ENCODE assay signal across 19 cellular contexts in genomic region chr3:32335365-32336122, GRCh38. TPM values are rescaled to one million over a fixed set of nuclear protein-coding genes. Genes with fewer than 3 reads are reported as not detected.
DNase-seq lines count a peak whose midpoint lies in the region.
"Had no signal": no experiment of that assay in that cellular context is flagged by ENCODE, and none has a peak within 500 bp of the region (broad histone marks: within the 10 kb centered on the region; RNA-seq: fewer than 3 reads in every experiment).

No MANE protein-coding gene starts in this region.

- H3K4me3 ChIP-seq in BLaER1 (no peak overlapping the region), mesenchymal stem cell (ENCODE audit: insufficient read depth in 1 of 2, low read depth in 1 of 2, low read length in 2 of 2) (no peak overlapping the region)
- H3K4me3 ChIP-seq in BLaER1 treated with 17β-estradiol and CSF1 and Interleukin-3, amounts not matched to agents 10 nM and 100 nM = no peak overlapping the region
- H3K4me3 ChIP-seq: lung had no signal

- H3K27ac Mint-ChIP-seq in activated T-helper 1 cell treated with anti-CD3 and anti-CD28 coated beads, Interleukin-12 subunit alpha, Interleukin-12 subunit beta, Interleukin-2, Interleukin-4 antibody, amounts not matched to agents 30 ng/mL and 10 ng/mL and 1 ng/mL, durations not matched to agents 14 hours and 24 hours and 36 hours = peak overlapping the region; percentile 36
- H3K27ac Mint-ChIP-seq: activated B cell treated with CpG ODN at 0.5 μM for 24 hours had no signal

- H3K27ac ChIP-seq in BLaER1 = no peak overlapping the region
- no peak overlapping the region for H3K27ac ChIP-seq in BLaER1 treated with 17β-estradiol and CSF1 and Interleukin-3, amounts not matched to agents 10 nM and 100 nM
- no peak overlapping the region for H3K27ac ChIP-seq in mesenchymal stem cell (ENCODE audit: low read length, poor library complexity, severe bottlenecking)

- H3K36me3 Mint-ChIP-seq in activated T-helper 1 cell treated with anti-CD3 and anti-CD28 coated beads, Interleukin-12 subunit alpha, Interleukin-12 subunit beta, Interleukin-2, Interleukin-4 antibody, amounts not matched to agents 30 ng/mL and 10 ng/mL and 1 ng/mL, durations not matched to agents 14 hours and 24 hours and 36 hours (ENCODE audit: low read depth) = no peaks in the 10 kb centered on the region
- H3K36me3 Mint-ChIP-seq: naive B cell had no signal

- H4K8ac ChIP-seq in mesenchymal stem cell (ENCODE audit: low read length) = no peak overlapping the region

- no peak overlapping the region for H3K14ac ChIP-seq in mesenchymal stem cell (ENCODE audit: low read length in 2 of 2)

- H2AK5ac ChIP-seq in mesenchymal stem cell (ENCODE audit: low read length, severe bottlenecking) = no peak overlapping the region

- H2BK12ac ChIP-seq in mesenchymal stem cell (ENCODE audit: low read length in 2 of 2) = peak overlapping the region in 1 of 2 experiments; percentile 13

- peak overlapping the region in 1 of 2 experiments; percentile 18 for H3K18ac ChIP-seq in mesenchymal stem cell (ENCODE audit: low read depth in 1 of 2, low read length in 2 of 2)

- H3K27me3 Mint-ChIP-seq in activated T-helper 1 cell treated with anti-CD3 and anti-CD28 coated beads, Interleukin-12 subunit alpha, Interleukin-12 subunit beta, Interleukin-2, Interleukin-4 antibody, amounts not matched to agents 30 ng/mL and 10 ng/mL and 1 ng/mL, durations not matched to agents 14 hours and 24 hours and 36 hours (ENCODE audit: insufficient read depth) = no peaks in the 10 kb centered on the region
- H3K27me3 Mint-ChIP-seq: activated B cell treated with CpG ODN at 0.5 μM for 24 hours had no signal

- H2BK5ac ChIP-seq in mesenchymal stem cell (ENCODE audit: low read depth, low read length, poor library complexity, severe bottlenecking) = no peak overlapping the region

- H2BK15ac ChIP-seq in mesenchymal stem cell (ENCODE audit: low read depth, poor library complexity, severe bottlenecking) = no peak overlapping the region

- no peak overlapping the region for H3K4ac ChIP-seq in mesenchymal stem cell (ENCODE audit: low read depth in 1 of 2, low read length in 2 of 2)

- no peak for DNase-seq in activated T-helper 1 cell treated with anti-CD3 and anti-CD28 coated beads, Interleukin-12 subunit alpha, Interleukin-12 subunit beta, Interleukin-2, Interleukin-4 antibody, amounts not matched to agents 30 ng/mL and 10 ng/mL and 1 ng/mL, durations not matched to agents 14 hours and 24 hours and 36 hours (ENCODE audit: low spot score)
- DNase-seq in mesenchymal stem cell (peak; percentile 11), GM19238 (ENCODE audit: insufficient read length, low spot score) (no peak), RKO (ENCODE audit: low spot score) (no peak), NCI-H187 treated with DMSO at 0.1 percent for 48 hours (lab: John Stamatoyannopoulos, UW) (no peak), HPDE6-E6E7 (ENCODE audit: extremely low spot score) (no peak)
- DNase-seq: activated B cell treated with CpG ODN at 0.5 μM for 24 hours; aorta; cerebellar nuclear complex; DMS153; effector CD8-positive, alpha-beta T cell; glutamatergic neuron; naive B cell; NCI-H1105 treated with DMSO at 0.1 percent for 48 hours; NCI-H748 treated with DMSO at 0.1 percent for 48 hours; SIG-M5 had no signal

- H3K36me3 ChIP-seq in BLaER1 = peaks cover 7% of the 10 kb centered on the region
- H3K36me3 ChIP-seq in BLaER1 treated with 17β-estradiol and CSF1 and Interleukin-3, amounts not matched to agents 10 nM and 100 nM = peaks cover 0 to 8% (median 0%) of the 10 kb centered on the region in 11 experiments; a peak in 3 of 22 replicates
- H3K36me3 ChIP-seq in mesenchymal stem cell (ENCODE audit: control insufficient read depth in 1 of 2, insufficient read depth in 2 of 2, low read depth in 1 of 2, low read length in 2 of 2) = no peaks in the 10 kb centered on the region

- peaks cover 4% of the 10 kb centered on the region for H3K79me1 ChIP-seq in mesenchymal stem cell (replicated peaks; ENCODE audit: low read length, poor library complexity, severe bottlenecking)

- no peaks in the 10 kb centered on the region for H3K27me3 ChIP-seq in BLaER1
- no peaks in the 10 kb centered on the region for H3K27me3 ChIP-seq in BLaER1 treated with 17β-estradiol and CSF1 and Interleukin-3, amounts not matched to agents 10 nM and 100 nM
- H3K27me3 ChIP-seq in mesenchymal stem cell (ENCODE audit: control insufficient read depth in 1 of 2, insufficient read depth in 1 of 2, low read length in 2 of 2) = peaks cover 0 to 20% of the 10 kb centered on the region in 2 experiments

- intact Hi-C loops in activated T-helper 1 cell treated with anti-CD3 and anti-CD28 coated beads, Interleukin-12 subunit alpha, Interleukin-12 subunit beta, Interleukin-2, Interleukin-4 antibody, amounts not matched to agents 30 ng/mL and 10 ng/mL and 1 ng/mL, durations not matched to agents 14 hours and 24 hours and 36 hours (cut with micrococcal nuclease) = loop anchor here (2.0 kb wide), 1 partner anchor 317 kb away; no protein-coding TSS in a partner anchor

- H3K4me2 ChIP-seq in BLaER1 = peak overlapping the region; percentile 26; the same call in 1 of the 2 replicates
- peak overlapping the region in 9 of 11 experiments; percentile 6 to 40 (median 10); a peak in 6 of 22 replicates for H3K4me2 ChIP-seq in BLaER1 treated with 17β-estradiol and CSF1 and Interleukin-3, amounts not matched to agents 10 nM and 100 nM
- no peak overlapping the region for H3K4me2 ChIP-seq in mesenchymal stem cell (ENCODE audit: low read length, poor library complexity, severe bottlenecking)

- H3K4me3 Mint-ChIP-seq in activated T-helper 1 cell treated with anti-CD3 and anti-CD28 coated beads, Interleukin-12 subunit alpha, Interleukin-12 subunit beta, Interleukin-2, Interleukin-4 antibody, amounts not matched to agents 30 ng/mL and 10 ng/mL and 1 ng/mL, durations not matched to agents 14 hours and 24 hours and 36 hours = peak overlapping the region; percentile 29
- H3K4me3 Mint-ChIP-seq: activated B cell treated with CpG ODN at 0.5 μM for 24 hours, naive B cell had no signal

- no peak overlapping the region for H2AFZ ChIP-seq in mesenchymal stem cell (ENCODE audit: low read depth, low read length)

- H3K23ac ChIP-seq in mesenchymal stem cell (ENCODE audit: low read length in 2 of 2) = no peak overlapping the region

- H3K4me1 Mint-ChIP-seq in activated T-helper 1 cell treated with anti-CD3 and anti-CD28 coated beads, Interleukin-12 subunit alpha, Interleukin-12 subunit beta, Interleukin-2, Interleukin-4 antibody, amounts not matched to agents 30 ng/mL and 10 ng/mL and 1 ng/mL, durations not matched to agents 14 hours and 24 hours and 36 hours (ENCODE audit: low read depth) = peaks cover 55% of the 10 kb centered on the region
- H3K4me1 Mint-ChIP-seq: activated B cell treated with CpG ODN at 0.5 μM for 24 hours, naive B cell had no signal

- no peaks in the 10 kb centered on the region for H3K9me3 Mint-ChIP-seq in activated T-helper 1 cell treated with anti-CD3 and anti-CD28 coated beads, Interleukin-12 subunit alpha, Interleukin-12 subunit beta, Interleukin-2, Interleukin-4 antibody, amounts not matched to agents 30 ng/mL and 10 ng/mL and 1 ng/mL, durations not matched to agents 14 hours and 24 hours and 36 hours
- H3K9me3 Mint-ChIP-seq: activated B cell treated with CpG ODN at 0.5 μM for 24 hours, naive B cell had no signal

- no peaks in the 10 kb centered on the region for H3K9me3 ChIP-seq in BLaER1
- H3K9me3 ChIP-seq in BLaER1 treated with 17β-estradiol and CSF1 and Interleukin-3, amounts not matched to agents 10 nM and 100 nM (replicated peaks in 1 of 11) = peaks cover 0 to 1% (median 0%) of the 10 kb centered on the region in 11 experiments; a peak in 1 of 22 replicates
- no peaks in the 10 kb centered on the region for H3K9me3 ChIP-seq in mesenchymal stem cell (ENCODE audit: control insufficient read depth, low read length)

- no peak overlapping the region for H3K9ac ChIP-seq in BLaER1
- H3K9ac ChIP-seq in BLaER1 treated with 17β-estradiol and CSF1 and Interleukin-3, amounts not matched to agents 10 nM and 100 nM = no peak overlapping the region
- H3K9ac ChIP-seq in mesenchymal stem cell (ENCODE audit: low read length) = no peak overlapping the region

- H2BK120ac ChIP-seq in mesenchymal stem cell (ENCODE audit: low read depth, low read length) = no peak overlapping the region

- H3K4me1 ChIP-seq in BLaER1 (peaks cover 28% of the 10 kb centered on the region), mesenchymal stem cell (ENCODE audit: control insufficient read depth, insufficient read depth, low read depth, low read length) (peaks cover 8% of the 10 kb centered on the region)
- peaks cover 10 to 29% (median 20%) of the 10 kb centered on the region in 10 experiments; a peak in 19 of 20 replicates for H3K4me1 ChIP-seq in BLaER1 treated with 17β-estradiol and CSF1 and Interleukin-3, amounts not matched to agents 10 nM and 100 nM

- WGBS in mesenchymal stem cell = 53% methylated on average over 13 of the region's 13 CpGs

- peaks cover 12% of the 10 kb centered on the region; the same call in 1 of the 2 replicates for H4K20me1 ChIP-seq in BLaER1
- H4K20me1 ChIP-seq in BLaER1 treated with 17β-estradiol and CSF1 and Interleukin-3, amounts not matched to agents 10 nM and 100 nM = peaks cover 0 to 14% (median 0%) of the 10 kb centered on the region in 11 experiments; a peak in 1 of 22 replicates

- H4K91ac ChIP-seq in mesenchymal stem cell (ENCODE audit: low read length) = no peak overlapping the region

RNA-seq across cellular contexts. Expression of gene CMTM7, which starts 56.1 kb away (rescaled TPM):
- total RNA-seq in activated T-helper 1 cell treated with anti-CD3 and anti-CD28 coated beads, Interleukin-12 subunit alpha, Interleukin-12 subunit beta, Interleukin-2, Interleukin-4 antibody, amounts not matched to agents 30 ng/mL and 10 ng/mL and 1 ng/mL, durations not matched to agents 14 hours and 24 hours and 36 hours = 50.6 and 59.7 TPM in 2 replicates
- polyA plus RNA-seq in mesenchymal stem cell (2013, experiment 1 of 2) = 15.4 TPM
- polyA plus RNA-seq in mesenchymal stem cell (2013, experiment 2 of 2) = 14.4 TPM
